Comparison of ENCODE assay signal across 1 cellular context in genomic region chr3:156161172-156161571, GRCh38.
TF ChIP-seq lines count a peak whose summit lies in the region.

No MANE protein-coding gene starts in this region.

TF ChIP-seq in HEK293, 187 proteins besides CTCF, POLR2A, EP300 and RAD21 (continued from another document):
- peak; percentile 50; the same call in 1 of the 2 replicates for TF ChIP-seq ZNF148 (tag by site-specific recombination; IDR thresholded peaks at IDR 0.05; ENCODE audit: borderline replicate concordance)
- peak; percentile 87; the same call in 1 of the 2 replicates for TF ChIP-seq TRIM28 (IDR thresholded peaks at IDR 0.05; ENCODE audit: borderline replicate concordance, low read length)
- 0 out of 2 replicates have a peak, but pooled peaks have one; percentile 17 for TF ChIP-seq ZNF155 (tag by site-specific recombination; IDR thresholded peaks at IDR 0.05)
- TF ChIP-seq ZNF571 (tag by site-specific recombination; IDR thresholded peaks at IDR 0.05), result no peak
- peak; percentile 71 for TF ChIP-seq KLF16 (tag by site-specific recombination; IDR thresholded peaks at IDR 0.05)
- TF ChIP-seq ZSCAN18 (tag by site-specific recombination; IDR thresholded peaks at IDR 0.05), result 0 out of 2 replicates have a peak, but pooled peaks have one; percentile 27
- TF ChIP-seq OVOL3 (tag by site-specific recombination; IDR thresholded peaks at IDR 0.05), result peak; percentile 90
- TF ChIP-seq ZNF610 (tag by site-specific recombination; IDR thresholded peaks at IDR 0.05; ENCODE audit: borderline replicate concordance), result 0 out of 2 replicates have a peak, but pooled peaks have one; percentile 46
- peak; percentile 98 for TF ChIP-seq WT1 (tag by site-specific recombination; IDR thresholded peaks at IDR 0.05)
- TF ChIP-seq ZNF629 (tag by site-specific recombination; IDR thresholded peaks at IDR 0.05), result peak; percentile 97
- TF ChIP-seq ZNF2 (tag by site-specific recombination; IDR thresholded peaks at IDR 0.05), result peak; percentile 72; the same call in 1 of the 2 replicates
- TF ChIP-seq ZNF366 (tag by site-specific recombination; conservative IDR thresholded peaks at IDR 0.05), result peak; percentile 70
- no peak for TF ChIP-seq MYNN (tag by site-specific recombination; IDR thresholded peaks at IDR 0.05; ENCODE audit: borderline replicate concordance)
- TF ChIP-seq ZNF555 (tag by site-specific recombination; conservative IDR thresholded peaks at IDR 0.05), result no peak
- no peak for TF ChIP-seq BCL11B (tag by site-specific recombination; IDR thresholded peaks at IDR 0.05; ENCODE audit: low read depth)
- peak; percentile 32; the same call in 1 of the 2 replicates for TF ChIP-seq SCRT1 (tag by site-specific recombination; IDR thresholded peaks at IDR 0.05; ENCODE audit: borderline replicate concordance)
- no peak for TF ChIP-seq ZNF585B (tag by site-specific recombination; IDR thresholded peaks at IDR 0.05)
- peak; percentile 95 for TF ChIP-seq HOXD13 (CRISPR knock-in tag; IDR thresholded peaks at IDR 0.05; ENCODE audit: borderline replicate concordance)
- TF ChIP-seq ZNF114 (tag by site-specific recombination; IDR thresholded peaks at IDR 0.05), result no peak
- TF ChIP-seq ZNF654 (tag by site-specific recombination; IDR thresholded peaks at IDR 0.05; ENCODE audit: low read depth), result 0 out of 2 replicates have a peak, but pooled peaks have one; percentile 9
- no peak for TF ChIP-seq ZNF37A (tag by site-specific recombination; IDR thresholded peaks at IDR 0.05)
- TF ChIP-seq ZNF335 (tag by site-specific recombination; conservative IDR thresholded peaks at IDR 0.05), result 0 out of 2 replicates have a peak, but pooled peaks have one; percentile 19
- TF ChIP-seq ZBTB17 (tag by site-specific recombination; IDR thresholded peaks at IDR 0.05), result no peak; the same call in 1 of the 2 replicates
- peak; percentile 98 for TF ChIP-seq ZNF843 (tag by site-specific recombination; IDR thresholded peaks at IDR 0.05)
- no peak for TF ChIP-seq ZNF658 (tag by site-specific recombination; IDR thresholded peaks at IDR 0.05)
- TF ChIP-seq IKZF3 (tag by site-specific recombination; IDR thresholded peaks at IDR 0.05), result peak; percentile 95
- TF ChIP-seq ZNF664 (tag by site-specific recombination; IDR thresholded peaks at IDR 0.05), result 0 out of 2 replicates have a peak, but pooled peaks have one; percentile 45
- peak; percentile 95 for TF ChIP-seq FEZF1 (tag by site-specific recombination; IDR thresholded peaks at IDR 0.05)
- peak; percentile 95 for TF ChIP-seq ZSCAN23 (tag by site-specific recombination; IDR thresholded peaks at IDR 0.05)
